In genomic region chr20:62838511-62838910, GRCh38 we compare ENCODE assay signal across 12 cellular contexts. TPM values are rescaled to one million over a fixed set of nuclear protein-coding genes. Genes with fewer than 3 reads are reported as not detected.
A peak's percentile ranks its signal among the peaks of the same experiment; 100 is the strongest.
DNase-seq lines count a peak whose midpoint lies in the region; ATAC-seq, FAIRE-seq and TF ChIP-seq lines count a peak whose summit lies in the region.
"Had no signal": no experiment of that assay in that cellular context is flagged by ENCODE, and none has a peak within 500 bp of the region (broad histone marks: within the 10 kb centered on the region; RNA-seq: fewer than 3 reads in every experiment).

No MANE protein-coding gene starts in this region.

- intact Hi-C loops in GM12878 (cut with micrococcal nuclease; ENCODE audit: unreplicated experiment), result no loop called here

- RAD21 ChIA-PET in GM12878 (lab: Charles Lee; ENCODE audit: unreplicated experiment), result no interaction called here

- TF ChIP-seq CTCF in GM12878 (IDR thresholded peaks at IDR 0.05 in 2 of 3, conservative IDR thresholded peaks at IDR 0.05 in 1 of 3; ENCODE audit: control insufficient read depth in 2 of 3, extremely low read depth in 1 of 3, insufficient read depth in 1 of 3, low read depth in 3 of 3, low read length in 3 of 3) (no peak), smooth muscle cell (IDR thresholded peaks at IDR 0.05; ENCODE audit: borderline replicate concordance, insufficient read depth, poor library complexity, severe bottlenecking) (no peak)

- SMC1A ChIA-PET in GM12878 (lab: Charles Lee; ENCODE audit: uncharacterized antibody, unreplicated experiment), result no interaction called here

- no peak for FAIRE-seq in GM12878 (lab: Jason Lieb, UNC)

- no TSS peak for BruUV-seq in GM12878 (replicated peaks; lab: Mats Ljungman, UMichigan)

- peak; percentile 80 for ATAC-seq in GM19463 (IDR thresholded peaks at IDR 0.05; ENCODE audit: unreplicated experiment)
- peak; percentile 61 for ATAC-seq in HG03432 (IDR thresholded peaks at IDR 0.05; ENCODE audit: unreplicated experiment)
- peak; percentile 88 for ATAC-seq in GM12878
- ATAC-seq in HG03565 (IDR thresholded peaks at IDR 0.05; ENCODE audit: unreplicated experiment), result no peak

- 46% methylated on average over 14 of the region's 14 CpGs for WGBS in GM12878 (ENCODE audit: insufficient coverage, insufficient replicate concordance, low lambda C conversion rate, missing lambda C conversion rate)
- WGBS in smooth muscle cell (ENCODE audit: low lambda C conversion rate), result 97% methylated on average over 14 of the region's 14 CpGs

- H3K27me3 ChIP-seq in GM12878 (replicated peaks in 1 of 2; ENCODE audit: control insufficient read depth in 2 of 2, insufficient read depth in 2 of 2, low read length in 1 of 2), result peaks cover 0 to 3% of the 10 kb centered on the region in 2 experiments; a peak in 2 of 4 replicates
- no peaks in the 10 kb centered on the region for H3K27me3 ChIP-seq in smooth muscle cell (ENCODE audit: low read depth)
- H3K27me3 ChIP-seq: BE2C had no signal

- H3K4me1 ChIP-seq in GM12878 (ENCODE audit: control insufficient read depth, insufficient read depth, low read length), result peaks cover 6% of the 10 kb centered on the region
- H3K4me1 ChIP-seq in smooth muscle cell (ENCODE audit: low read depth), result no peaks in the 10 kb centered on the region

- in situ Hi-C loops in GM12878 (cut with MboI), result no loop called here

- no peak for TF ChIP-seq RAD21 in GM12878 (IDR thresholded peaks at IDR 0.05; ENCODE audit: insufficient read depth, low read depth, low read length)

- no peak for TF ChIP-seq EP300 in GM12878 (IDR thresholded peaks at IDR 0.05; ENCODE audit: borderline replicate concordance in 1 of 2, control insufficient read depth in 1 of 2, low read depth in 2 of 2, low read length in 2 of 2)

- DNase-seq in COLO668 (lab: John Stamatoyannopoulos, UW; ENCODE audit: unreplicated experiment), result peak; percentile 31
- DNase-seq in GM12878 (ENCODE audit: low read depth, low spot score), result no peak
- no peak for DNase-seq in smooth muscle cell (lab: John Stamatoyannopoulos, UW; ENCODE audit: unreplicated experiment)
- DNase-seq in ecto neural progenitor cell (ENCODE audit: low spot score), result no peak
- DNase-seq in GM03348 (ENCODE audit: low spot score), result no peak
- DNase-seq: activated CD4-positive, CD25-positive, alpha-beta regulatory T cell treated with anti-CD3 and anti-CD28 coated beads, Interleukin-2, amount 50 U/mL, for 72 hours; activated naive CD4-positive, alpha-beta T cell treated with anti-CD3 and anti-CD28 coated beads for 36 hours; cortex of kidney had no signal

- H3K36me3 ChIP-seq in GM12878 (ENCODE audit: control insufficient read depth in 2 of 2, insufficient read depth in 2 of 2, low read length in 1 of 2) (no peaks in the 10 kb centered on the region), smooth muscle cell (ENCODE audit: low read depth) (no peaks in the 10 kb centered on the region)
- H3K36me3 ChIP-seq: BE2C had no signal

- no peak for TF ChIP-seq POLR2A in GM12878 (IDR thresholded peaks at IDR 0.05; ENCODE audit: low read depth, low read length)

- H3F3A ChIP-seq in smooth muscle cell (ENCODE audit: low read depth), result no peaks in the 10 kb centered on the region

- CTCF ChIA-PET in GM12878 (lab: Yijun Ruan, JAX), result interaction anchor here (1.0 kb wide), 1 partner anchor 55 kb away, joined by 3 read pairs; no protein-coding TSS in a partner anchor

- H3K27ac ChIP-seq in GM12878 (ENCODE audit: control insufficient read depth, insufficient read depth) (no peak overlapping the region), smooth muscle cell (ENCODE audit: low read depth) (no peak overlapping the region)

- H3K4me3 ChIP-seq in GM12878, result no peak overlapping the region
- no peak overlapping the region for H3K4me3 ChIP-seq in smooth muscle cell

- H4K20me1 ChIP-seq in GM12878 (ENCODE audit: control insufficient read depth, insufficient read depth), result no peaks in the 10 kb centered on the region
- no peaks in the 10 kb centered on the region for H4K20me1 ChIP-seq in smooth muscle cell (ENCODE audit: low read depth)

- H3K4me2 ChIP-seq in GM12878 (ENCODE audit: control insufficient read depth, insufficient read depth) (no peak overlapping the region), smooth muscle cell (no peak overlapping the region)

- H3K9me3 ChIP-seq in GM12878 (replicated peaks; ENCODE audit: control insufficient read depth, insufficient read depth, low read length), result no peaks in the 10 kb centered on the region
- no peaks in the 10 kb centered on the region for H3K9me3 ChIP-seq in smooth muscle cell (replicated peaks; ENCODE audit: low read depth)
- H3K9me3 ChIP-seq: BE2C had no signal

- POLR2A ChIA-PET in GM12878 (lab: Charles Lee), result interaction anchor here (0.6 kb wide), 1 partner anchor 18 kb away, joined by 6 read pairs; no protein-coding TSS in a partner anchor

- H3K79me2 ChIP-seq in GM12878 (ENCODE audit: control insufficient read depth, insufficient read depth, low read length) (no peaks in the 10 kb centered on the region), smooth muscle cell (ENCODE audit: low read depth) (no peaks in the 10 kb centered on the region)

- H2AFZ ChIP-seq in GM12878 (ENCODE audit: control insufficient read depth, low read depth, low read length) (no peak overlapping the region; the same call in 1 of the 2 replicates), smooth muscle cell (ENCODE audit: low read depth) (no peak overlapping the region)

- H3K9ac ChIP-seq in GM12878 (ENCODE audit: control insufficient read depth, insufficient read depth, low read length) (no peak overlapping the region), smooth muscle cell (ENCODE audit: low read depth) (no peak overlapping the region)

RNA-seq across cellular contexts. Expression of gene COL9A3, which starts 21.7 kb away (rescaled TPM):
- 4.6 and 4.9 TPM in 2 replicates for total RNA-seq in GM12878 (2013; cell fraction: nucleolus; rRNA removed)
- total RNA-seq in GM12878 (2014; rRNA removed), result 1.1 and 2.0 TPM in 2 replicates
- total RNA-seq in GM12878 (2014; rRNA removed; fragmentation: Illumina TruSeq; extraction: Trizol), result 0.51 and 0.63 TPM in 2 replicates
- 0.96 and 1.0 TPM in 2 replicates for total RNA-seq in GM12878 (2021)
- not detected for polyA plus RNA-seq in GM12878 (2011; ENCODE audit: low read depth)
- 1.7 and 2.1 TPM in 2 replicates for polyA plus RNA-seq in GM12878 (2011; rRNA removed)
- polyA plus RNA-seq in GM12878 (2011; cell fraction: cytosol; rRNA removed), result 1.7 and 2.2 TPM in 2 replicates
- polyA plus RNA-seq in GM12878 (2011; cell fraction: nucleus; rRNA removed), result 7.7 and 11.8 TPM in 2 replicates
- polyA plus RNA-seq in GM12878 (2012), result 1.5 and 2.4 TPM in 2 replicates
- 0.21 TPM in 1 of 2 replicates, not detected in the other for polyA plus RNA-seq in GM12878 (2014; fragmentation: Illumina TruSeq; extraction: Trizol)
- polyA plus RNA-seq in GM12878 (2014; fragmentation: Nextera tagmentation; extraction: Ambion mirVana), result under 1 TPM in 1 of 2 experiments, not detected in 1; 0.09 TPM
- 1.2 and 1.4 TPM in 2 replicates for polyA plus RNA-seq in GM12878 (2014; rRNA removed)
- under 1 TPM; 0.13 to 0.29 TPM for polyA plus RNA-seq in GM12878 (2016; fragmentation: Nextera tagmentation; extraction: Ambion mirVana)
- polyA minus RNA-seq in GM12878 (2011; rRNA and poly(A)+ RNA removed), result 0.82 TPM in 1 of 2 replicates, not detected in the other
- 0.53 and 0.62 TPM in 2 replicates for polyA minus RNA-seq in GM12878 (2011; cell fraction: cytosol; rRNA and poly(A)+ RNA removed)
- polyA minus RNA-seq in GM12878 (2011; cell fraction: nucleus; rRNA and poly(A)+ RNA removed), result 1.3 TPM in 1 of 2 replicates, not detected in the other
- total RNA-seq in smooth muscle cell, result 23.0 and 30.1 TPM in 2 replicates
- 73.3 and 77.4 TPM in 2 replicates for polyA plus RNA-seq in smooth muscle cell
- total RNA-seq: activated naive CD4-positive, alpha-beta T cell treated with anti-CD3 and anti-CD28 coated beads for 36 hours had no signal

RNA-seq across cellular contexts. Expression of gene TCFL5, which starts 23.1 kb away (rescaled TPM):
- total RNA-seq in GM12878 (2013; cell fraction: nucleolus; rRNA removed), result 2.7 and 2.8 TPM in 2 replicates
- total RNA-seq in GM12878 (2014; rRNA removed) (7.8 and 8.1 TPM in 2 replicates), GM12878 (2014; rRNA removed; fragmentation: Illumina TruSeq; extraction: Trizol) (5.9 and 6.6 TPM in 2 replicates), GM12878 (2021) (7.3 and 8.1 TPM in 2 replicates), smooth muscle cell (9.1 and 9.5 TPM in 2 replicates)
- polyA plus RNA-seq in GM12878 (2011; ENCODE audit: low read depth), result 2.6 TPM
- polyA plus RNA-seq in GM12878 (2011; rRNA removed) (2.5 and 3.3 TPM in 2 replicates), GM12878 (2014; fragmentation: Illumina TruSeq; extraction: Trizol) (5.0 and 6.3 TPM in 2 replicates), GM12878 (2014; fragmentation: Nextera tagmentation; extraction: Ambion mirVana) (1 to 10 TPM; 1.4 to 1.6 TPM), GM12878 (2014; rRNA removed) (5.1 and 5.7 TPM in 2 replicates), GM12878 (2016; fragmentation: Nextera tagmentation; extraction: Ambion mirVana) (under 1 TPM; 0.48 to 0.58 TPM), smooth muscle cell (6.8 and 12.5 TPM in 2 replicates)
- polyA plus RNA-seq in GM12878 (2011; cell fraction: cytosol; rRNA removed), result 1.5 and 1.7 TPM in 2 replicates
- polyA plus RNA-seq in GM12878 (2011; cell fraction: nucleus; rRNA removed), result 1.6 and 2.0 TPM in 2 replicates
- polyA plus RNA-seq in GM12878 (2012), result 3.2 and 4.8 TPM in 2 replicates
- polyA minus RNA-seq in GM12878 (2011; rRNA and poly(A)+ RNA removed), result 1.0 and 1.5 TPM in 2 replicates
- polyA minus RNA-seq in GM12878 (2011; cell fraction: cytosol; rRNA and poly(A)+ RNA removed), result 1.5 and 1.7 TPM in 2 replicates
- polyA minus RNA-seq in GM12878 (2011; cell fraction: nucleus; rRNA and poly(A)+ RNA removed), result 0.57 and 0.60 TPM in 2 replicates

RNA-seq across cellular contexts. Expression of gene OGFR, which starts 33.9 kb away (rescaled TPM):
- total RNA-seq in GM12878 (2013; cell fraction: nucleolus; rRNA removed), result 31.0 and 35.8 TPM in 2 replicates
- total RNA-seq in GM12878 (2014; rRNA removed) (50.5 and 62.1 TPM in 2 replicates), GM12878 (2014; rRNA removed; fragmentation: Illumina TruSeq; extraction: Trizol) (13.9 and 18.1 TPM in 2 replicates), GM12878 (2021) (52.6 and 59.8 TPM in 2 replicates), smooth muscle cell (21.5 and 24.4 TPM in 2 replicates)
- 16.4 TPM for polyA plus RNA-seq in GM12878 (2011; ENCODE audit: low read depth)
- polyA plus RNA-seq in GM12878 (2011; rRNA removed) (29.0 and 38.7 TPM in 2 replicates), GM12878 (2014; fragmentation: Illumina TruSeq; extraction: Trizol) (11.0 and 19.0 TPM in 2 replicates), GM12878 (2014; fragmentation: Nextera tagmentation; extraction: Ambion mirVana) (1 to 10 TPM in 1 of 2 experiments, under 1 TPM in 1; 0.72 to 1.4 TPM), GM12878 (2014; rRNA removed) (48.1 and 59.3 TPM in 2 replicates), GM12878 (2016; fragmentation: Nextera tagmentation; extraction: Ambion mirVana) (10 to 100 TPM; 16.1 to 35.7 TPM), smooth muscle cell (53.2 and 61.4 TPM in 2 replicates)
- polyA plus RNA-seq in GM12878 (2011; cell fraction: cytosol; rRNA removed), result 39.9 and 64.5 TPM in 2 replicates
- polyA plus RNA-seq in GM12878 (2011; cell fraction: nucleus; rRNA removed), result 69.3 and 120 TPM in 2 replicates
- 26.9 and 34.5 TPM in 2 replicates for polyA plus RNA-seq in GM12878 (2012)
- polyA minus RNA-seq in GM12878 (2011; rRNA and poly(A)+ RNA removed), result 29.5 and 29.8 TPM in 2 replicates
- polyA minus RNA-seq in GM12878 (2011; cell fraction: cytosol; rRNA and poly(A)+ RNA removed), result 17.4 and 20.6 TPM in 2 replicates
- polyA minus RNA-seq in GM12878 (2011; cell fraction: nucleus; rRNA and poly(A)+ RNA removed), result 11.0 and 16.4 TPM in 2 replicates

RNA-seq across cellular contexts. Expression of gene MRGBP, which starts 42.2 kb away (rescaled TPM):
- total RNA-seq in GM12878 (2013; cell fraction: nucleolus; rRNA removed), result 6.9 and 10.2 TPM in 2 replicates
- total RNA-seq in GM12878 (2014; rRNA removed) (16.0 and 16.3 TPM in 2 replicates), GM12878 (2014; rRNA removed; fragmentation: Illumina TruSeq; extraction: Trizol) (10.4 and 12.2 TPM in 2 replicates), GM12878 (2021) (15.1 and 15.2 TPM in 2 replicates), smooth muscle cell (15.5 and 18.2 TPM in 2 replicates)
- polyA plus RNA-seq in GM12878 (2011; ENCODE audit: low read depth), result 4.6 TPM
- polyA plus RNA-seq in GM12878 (2011; rRNA removed) (10.7 and 12.1 TPM in 2 replicates), GM12878 (2014; fragmentation: Illumina TruSeq; extraction: Trizol) (4.8 and 8.3 TPM in 2 replicates), GM12878 (2014; fragmentation: Nextera tagmentation; extraction: Ambion mirVana) (1 to 10 TPM; 1.8 to 3.7 TPM), GM12878 (2014; rRNA removed) (14.8 and 14.9 TPM in 2 replicates), GM12878 (2016; fragmentation: Nextera tagmentation; extraction: Ambion mirVana) (10 to 100 TPM; 17.0 to 17.6 TPM), smooth muscle cell (23.1 and 27.2 TPM in 2 replicates)
- polyA plus RNA-seq in GM12878 (2011; cell fraction: cytosol; rRNA removed), result 12.0 and 14.4 TPM in 2 replicates
- polyA plus RNA-seq in GM12878 (2011; cell fraction: nucleus; rRNA removed), result 14.7 and 15.7 TPM in 2 replicates
- polyA plus RNA-seq in GM12878 (2012), result 12.0 and 12.8 TPM in 2 replicates
- polyA minus RNA-seq in GM12878 (2011; rRNA and poly(A)+ RNA removed), result 7.1 and 10.9 TPM in 2 replicates
- 4.4 TPM in 2 replicates for polyA minus RNA-seq in GM12878 (2011; cell fraction: cytosol; rRNA and poly(A)+ RNA removed)
- 6.0 and 6.6 TPM in 2 replicates for polyA minus RNA-seq in GM12878 (2011; cell fraction: nucleus; rRNA and poly(A)+ RNA removed)
